Comparison of ENCODE assay signal across 12 cellular contexts in genomic region chr10:114486938-114487814, GRCh38.
A peak's percentile ranks its signal among the peaks of the same experiment; 100 is the strongest.
DNase-seq lines count a peak whose midpoint lies in the region; ATAC-seq and TF ChIP-seq lines count a peak whose summit lies in the region.
"Had no signal": no experiment of that assay in that cellular context is flagged by ENCODE, and none has a peak within 500 bp of the region (broad histone marks: within the 10 kb centered on the region; RNA-seq: fewer than 3 reads in every experiment).

No MANE protein-coding gene starts in this region.

- POLR2A ChIA-PET in PC-9 (lab: Charles Lee; ENCODE audit: unreplicated experiment) = interaction anchor here (0.7 kb wide), 1 partner anchor 656 kb away, joined by 7 read pairs; no protein-coding TSS in a partner anchor

- H4K20me1 ChIP-seq in PC-9 (ENCODE audit: insufficient read depth) (no peaks in the 10 kb centered on the region), osteoblast (ENCODE audit: insufficient read depth, low read length) (no peaks in the 10 kb centered on the region)

- CTCF ChIA-PET in PC-9 (lab: Charles Lee) = interaction anchor here (0.6 to 1.1 kb wide), 7 partner anchors 10 to 318 kb away, joined by 3 to 22 read pairs (median 6); no protein-coding TSS in a partner anchor

- H3K27me3 ChIP-seq in PC-9 (ENCODE audit: insufficient read depth, low read depth) (no peaks in the 10 kb centered on the region), psoas muscle (ENCODE audit: insufficient read depth in 3 of 3, low read length in 2 of 3) (no peaks in the 10 kb centered on the region), osteoblast (ENCODE audit: insufficient read depth, low read length) (no peaks in the 10 kb centered on the region)
- H3K27me3 ChIP-seq: brain microvascular endothelial cell had no signal

- H2AFZ ChIP-seq in PC-9 = no peak overlapping the region
- H2AFZ ChIP-seq in osteoblast (ENCODE audit: low read length) = no peak overlapping the region

- H3K4me2 ChIP-seq in PC-9 = no peak overlapping the region
- no peak overlapping the region for H3K4me2 ChIP-seq in osteoblast (ENCODE audit: insufficient read depth, low read length)

- DNase-seq in A172 (ENCODE audit: low spot score) = peak; percentile 61
- DNase-seq in DMS53 treated with DMSO at 0.1 percent for 48 hours (lab: John Stamatoyannopoulos, UW; ENCODE audit: unreplicated experiment) = peak; percentile 17
- DNase-seq in PC-9 = peak in 1 of 2 experiments; percentile 45
- peak; percentile 62 for DNase-seq in fibroblast of mammary gland (ENCODE audit: low read depth)
- no peak for DNase-seq in psoas muscle
- DNase-seq in NOMO-1 treated with DMSO at 0.1 percent for 48 hours (lab: John Stamatoyannopoulos, UW; ENCODE audit: unreplicated experiment) = no peak
- no peak for DNase-seq in osteoblast (ENCODE audit: insufficient read length, low spot score, missing footprints)
- DNase-seq: activated CD4-positive, CD25-positive, alpha-beta regulatory T cell; glutamatergic neuron; naive B cell had no signal

- ATAC-seq in psoas muscle = no peak
- no peak for ATAC-seq in HG03139 (IDR thresholded peaks at IDR 0.05; ENCODE audit: unreplicated experiment)

- no peak for TF ChIP-seq CTCF in PC-9 (conservative IDR thresholded peaks at IDR 0.05)
- TF ChIP-seq CTCF in fibroblast of mammary gland (conservative IDR thresholded peaks at IDR 0.05; ENCODE audit: control insufficient read depth, insufficient read depth, low read depth, low read length) = peak; percentile 3
- TF ChIP-seq CTCF in psoas muscle (IDR thresholded peaks at IDR 0.05) = no peak
- no peak for TF ChIP-seq CTCF in osteoblast (IDR thresholded peaks at IDR 0.05; ENCODE audit: extremely low read depth, low read depth, low read length)

- H3K4me1 ChIP-seq in PC-9 (replicated peaks; ENCODE audit: insufficient read depth) (peaks cover 8% of the 10 kb centered on the region), psoas muscle (no peaks in the 10 kb centered on the region), osteoblast (ENCODE audit: insufficient read depth, low read length) (no peaks in the 10 kb centered on the region)

- WGBS in psoas muscle, 3 donors = 80 to 86% (median 84%) methylated on average over 10 of the region's 10 CpGs

- intact Hi-C loops in PC-9 (cut with micrococcal nuclease; ENCODE audit: unreplicated experiment) = no loop called here
- intact Hi-C loops in psoas muscle (cut with DNase I) = no loop called here

- H3K79me2 ChIP-seq in PC-9 (ENCODE audit: low read depth) (no peaks in the 10 kb centered on the region), osteoblast (ENCODE audit: insufficient read depth, low read length) (no peaks in the 10 kb centered on the region)

- BruUV-seq in PC-9 (replicated peaks; lab: Mats Ljungman, UMichigan) = no TSS peak

- no peaks in the 10 kb centered on the region for H3K9me2 ChIP-seq in PC-9 (ENCODE audit: insufficient read depth)

- H3K9me3 ChIP-seq in PC-9 (ENCODE audit: insufficient read depth, low read depth) (no peaks in the 10 kb centered on the region), psoas muscle (no peaks in the 10 kb centered on the region), osteoblast (ENCODE audit: low read depth, low read length) (no peaks in the 10 kb centered on the region)

- H3K27ac ChIP-seq in PC-9 (peak overlapping the region; percentile 37; the same call in 1 of the 2 replicates), psoas muscle (no peak overlapping the region), osteoblast (ENCODE audit: low read depth, low read length) (no peak overlapping the region)
- H3K27ac ChIP-seq: brain microvascular endothelial cell had no signal

- H3K4me3 ChIP-seq in PC-9 (no peak overlapping the region), fibroblast of mammary gland (ENCODE audit: control insufficient read depth, low read depth, low read length) (no peak overlapping the region), psoas muscle (no peak overlapping the region), osteoblast (ENCODE audit: insufficient read depth, low read length) (no peak overlapping the region)

- H3F3A ChIP-seq in PC-9 (ENCODE audit: insufficient read depth, low read depth) = no peaks in the 10 kb centered on the region

- H3K36me3 ChIP-seq in PC-9 (ENCODE audit: low read depth) (no peaks in the 10 kb centered on the region; the same call in 1 of the 2 replicates), psoas muscle (ENCODE audit: insufficient read depth in 1 of 2, low read depth in 1 of 2) (peaks cover 3 to 4% of the 10 kb centered on the region in 2 donors), osteoblast (ENCODE audit: insufficient read depth, low read length) (no peaks in the 10 kb centered on the region)
- H3K36me3 ChIP-seq: brain microvascular endothelial cell had no signal

Comparison
In these comparisons a context has a peak if more than half of its experiments do, and no peak if none do; other contexts are left out.
1. DNase-seq: peak in A172 (single experiment), DMS53 treated with DMSO at 0.1 percent for 48 hours (single experiment) and fibroblast of mammary gland (single experiment); none in psoas muscle (0 of 2), NOMO-1 treated with DMSO at 0.1 percent for 48 hours (single experiment) and osteoblast (single experiment).